8 cellular contexts compared by ENCODE assay signal in genomic region chr10:87817291-87817872, GRCh38. TPM values are rescaled to one million over a fixed set of nuclear protein-coding genes. Genes with fewer than 3 reads are reported as not detected.
DNase-seq lines count a peak whose midpoint lies in the region; ATAC-seq and TF ChIP-seq lines count a peak whose summit lies in the region.

No MANE protein-coding gene starts in this region.

- peaks cover 27 to 43% (median 35%) of the 10 kb centered on the region in 4 donors for H3K4me1 Mint-ChIP-seq in CD4-positive, alpha-beta memory T cell
- peaks cover 32% of the 10 kb centered on the region for H3K4me1 Mint-ChIP-seq in activated naive CD8-positive, alpha-beta T cell treated with anti-CD3 and anti-CD28 coated beads for 36 hours

- no peaks in the 10 kb centered on the region for H3K36me3 ChIP-seq in CD4-positive, alpha-beta memory T cell (ENCODE audit: insufficient read depth, low read length)
- peaks cover 9% of the 10 kb centered on the region for H3K36me3 ChIP-seq in iPS-18a (ENCODE audit: control insufficient read depth, low read depth, low read length)
- H3K36me3 ChIP-seq in stomach, result peaks cover 0 to 7% (median 4%) of the 10 kb centered on the region in 4 donors

- TF ChIP-seq POLR2A in stomach (IDR thresholded peaks at IDR 0.05), result no peak

- 3 to 8% (median 4%) methylated on average over 14 to 19 of the region's 19 CpGs for WGBS in stomach, 5 donors

- peak overlapping the region; percentile 88 to 98 (median 94) for H3K4me3 Mint-ChIP-seq in CD4-positive, alpha-beta memory T cell
- peak overlapping the region; percentile 85 for H3K4me3 Mint-ChIP-seq in activated naive CD8-positive, alpha-beta T cell treated with anti-CD3 and anti-CD28 coated beads for 36 hours

- peak overlapping the region; percentile 94 to 99 (median 98) for H3K27ac Mint-ChIP-seq in CD4-positive, alpha-beta memory T cell
- H3K27ac Mint-ChIP-seq in activated naive CD8-positive, alpha-beta T cell treated with anti-CD3 and anti-CD28 coated beads for 36 hours, result peak overlapping the region; percentile 94

- intact Hi-C loops in CD4-positive, alpha-beta memory T cell (cut with micrococcal nuclease), result loop anchor here (10.0 kb wide), 2 partner anchors 1597 to 1827 kb away; partner anchors contain the start of genes IFIT5 and PANK1
- intact Hi-C loops in stomach (cut with DNase I; ENCODE audit: low total_unique reads) (no loop called here), posterior cingulate gyrus (cut with DNase I) (no loop called here)

- H3K27ac ChIP-seq in CD4-positive, alpha-beta memory T cell (ENCODE audit: low read depth, low read length), result peak overlapping the region; percentile 94
- H3K27ac ChIP-seq in HL-60 (replicated peaks) (peak overlapping the region; percentile 92), iPS-18a (ENCODE audit: low read length) (peak overlapping the region; percentile 79), stomach (peak overlapping the region; percentile 88 to 91 (median 89))

- H3K9me3 Mint-ChIP-seq in CD4-positive, alpha-beta memory T cell, result no peaks in the 10 kb centered on the region
- no peaks in the 10 kb centered on the region for H3K9me3 Mint-ChIP-seq in activated naive CD8-positive, alpha-beta T cell treated with anti-CD3 and anti-CD28 coated beads for 36 hours

- ATAC-seq in GM19455 (IDR thresholded peaks at IDR 0.05; ENCODE audit: unreplicated experiment), result peak; percentile 35

- H3K4me1 ChIP-seq in CD4-positive, alpha-beta memory T cell (ENCODE audit: insufficient read depth, low read length), result peaks cover 46% of the 10 kb centered on the region
- peaks cover 16% of the 10 kb centered on the region for H3K4me1 ChIP-seq in iPS-18a (ENCODE audit: control insufficient read depth, low read depth, low read length)
- peaks cover 15 to 34% (median 26%) of the 10 kb centered on the region in 4 donors for H3K4me1 ChIP-seq in stomach

- TF ChIP-seq CTCF in HL-60 (IDR thresholded peaks at IDR 0.05; ENCODE audit: insufficient read depth, low read length) (no peak), stomach (IDR thresholded peaks at IDR 0.05) (no peak)

- H3K9ac ChIP-seq in iPS-18a (ENCODE audit: low read length), result peak overlapping the region; percentile 90

- DNase-seq in CD4-positive, alpha-beta memory T cell, result no peak
- DNase-seq in HL-60 (ENCODE audit: low read depth in 1 of 2, low spot score in 1 of 2) (peak in 1 of 2 experiments; percentile 32), stomach (no peak), COLO829 (ENCODE audit: low spot score) (no peak), posterior cingulate gyrus (no peak)
- DNase-seq in activated naive CD8-positive, alpha-beta T cell treated with anti-CD3 and anti-CD28 coated beads for 36 hours, result no peak

- H3K27me3 Mint-ChIP-seq in CD4-positive, alpha-beta memory T cell, result no peaks in the 10 kb centered on the region
- H3K27me3 Mint-ChIP-seq in activated naive CD8-positive, alpha-beta T cell treated with anti-CD3 and anti-CD28 coated beads for 36 hours, result no peaks in the 10 kb centered on the region

- H3K9me3 ChIP-seq in CD4-positive, alpha-beta memory T cell (ENCODE audit: control insufficient read depth in 1 of 2, low read length in 2 of 2), result no peaks in the 10 kb centered on the region
- H3K9me3 ChIP-seq in iPS-18a (ENCODE audit: control insufficient read depth, low read depth, low read length), result no peaks in the 10 kb centered on the region
- H3K9me3 ChIP-seq in stomach, result no peaks in the 10 kb centered on the region

- H3K36me3 Mint-ChIP-seq in CD4-positive, alpha-beta memory T cell, result peaks cover 4 to 20% of the 10 kb centered on the region in 2 donors
- H3K36me3 Mint-ChIP-seq in activated naive CD8-positive, alpha-beta T cell treated with anti-CD3 and anti-CD28 coated beads for 36 hours, result peaks cover 12% of the 10 kb centered on the region

- no peak for TF ChIP-seq EP300 in stomach (IDR thresholded peaks at IDR 0.05)

- H3K4me3 ChIP-seq in CD4-positive, alpha-beta memory T cell (ENCODE audit: low read length in 2 of 2), result peak overlapping the region; percentile 85 to 95
- peak overlapping the region; percentile 95 for H3K4me3 ChIP-seq in HL-60 (replicated peaks; ENCODE audit: insufficient read depth, low read length)
- peak overlapping the region; percentile 78 for H3K4me3 ChIP-seq in iPS-18a (ENCODE audit: low read length)
- peak overlapping the region; percentile 70 to 81 (median 72) for H3K4me3 ChIP-seq in stomach

- POLR2A ChIA-PET in CD4-positive, alpha-beta memory T cell (lab: Charles Lee; ENCODE audit: partially characterized antibody), result interaction anchor here (0.8 to 3.7 kb wide), 10 partner anchors 11 to 1434 kb away, joined by 3 to 72 read pairs (median 6); partner anchors contain the start of genes KLLN, LIPA, PTEN and RNLS

- CTCF ChIA-PET in CD4-positive, alpha-beta memory T cell (lab: Charles Lee; ENCODE audit: partially characterized antibody), result interaction anchor here (1.6 to 3.2 kb wide), 7 partner anchors 12 to 765 kb away, joined by 6 to 25 read pairs (median 12); partner anchors contain the start of genes KLLN, PTEN and RNLS

- H3K27me3 ChIP-seq in CD4-positive, alpha-beta memory T cell (ENCODE audit: insufficient read depth, low read length), result no peaks in the 10 kb centered on the region
- no peaks in the 10 kb centered on the region for H3K27me3 ChIP-seq in HL-60 (ENCODE audit: insufficient read depth, poor library complexity, severe bottlenecking)
- peaks cover 4% of the 10 kb centered on the region for H3K27me3 ChIP-seq in iPS-18a (ENCODE audit: control insufficient read depth, insufficient read depth, low read length)
- H3K27me3 ChIP-seq in stomach, result no peaks in the 10 kb centered on the region

RNA-seq across cellular contexts. Expression of gene ATAD1, which starts 0.6 kb away (rescaled TPM):
- total RNA-seq in CD4-positive, alpha-beta memory T cell, result 10 to 100 TPM; 46.5 to 52.0 TPM
- polyA plus RNA-seq in CD4-positive, alpha-beta memory T cell, result 10 to 100 TPM; 39.6 to 41.5 TPM
- 10 to 100 TPM; 49.2 to 49.6 TPM for total RNA-seq in activated naive CD8-positive, alpha-beta T cell treated with anti-CD3 and anti-CD28 coated beads for 36 hours
- total RNA-seq in stomach, result 10 to 100 TPM in 4 of 5 donors, 1 to 10 TPM in 1; 9.0 to 61.7 (median 21.6) TPM
- polyA plus RNA-seq in stomach, result 10 to 100 TPM in 1 of 3 donors, 1 to 10 TPM in 2; 7.0 to 10.6 (median 7.4) TPM

RNA-seq across cellular contexts. Expression of gene KLLN, which starts 46.0 kb away (rescaled TPM):
- 1 to 10 TPM; 1.0 to 1.3 TPM for total RNA-seq in CD4-positive, alpha-beta memory T cell
- polyA plus RNA-seq in CD4-positive, alpha-beta memory T cell, result under 1 TPM in 1 of 2 donors, not detected in 1; 0.09 TPM
- under 1 TPM; 0.58 to 0.64 TPM for total RNA-seq in activated naive CD8-positive, alpha-beta T cell treated with anti-CD3 and anti-CD28 coated beads for 36 hours
- under 1 TPM in 1 of 5 donors, not detected in 4; 0.18 TPM for total RNA-seq in stomach
- polyA plus RNA-seq in stomach, result under 1 TPM; 0.23 to 0.37 (median 0.31) TPM

RNA-seq across cellular contexts. Expression of gene PTEN, which starts 46.0 kb away (rescaled TPM):
- 10 to 100 TPM; 78.7 to 84.8 TPM for total RNA-seq in CD4-positive, alpha-beta memory T cell
- 10 to 100 TPM; 25.1 to 36.9 TPM for polyA plus RNA-seq in CD4-positive, alpha-beta memory T cell
- 10 to 100 TPM; 44.5 to 50.8 TPM for total RNA-seq in activated naive CD8-positive, alpha-beta T cell treated with anti-CD3 and anti-CD28 coated beads for 36 hours
- 100 to 1,000 TPM in 3 of 5 donors, 10 to 100 TPM in 2; 56.6 to 374 (median 118) TPM for total RNA-seq in stomach
- 10 to 100 TPM; 26.2 to 30.7 (median 30.3) TPM for polyA plus RNA-seq in stomach
